ENCODE assay signal across 8 cellular contexts in the genomic region with DNA sequence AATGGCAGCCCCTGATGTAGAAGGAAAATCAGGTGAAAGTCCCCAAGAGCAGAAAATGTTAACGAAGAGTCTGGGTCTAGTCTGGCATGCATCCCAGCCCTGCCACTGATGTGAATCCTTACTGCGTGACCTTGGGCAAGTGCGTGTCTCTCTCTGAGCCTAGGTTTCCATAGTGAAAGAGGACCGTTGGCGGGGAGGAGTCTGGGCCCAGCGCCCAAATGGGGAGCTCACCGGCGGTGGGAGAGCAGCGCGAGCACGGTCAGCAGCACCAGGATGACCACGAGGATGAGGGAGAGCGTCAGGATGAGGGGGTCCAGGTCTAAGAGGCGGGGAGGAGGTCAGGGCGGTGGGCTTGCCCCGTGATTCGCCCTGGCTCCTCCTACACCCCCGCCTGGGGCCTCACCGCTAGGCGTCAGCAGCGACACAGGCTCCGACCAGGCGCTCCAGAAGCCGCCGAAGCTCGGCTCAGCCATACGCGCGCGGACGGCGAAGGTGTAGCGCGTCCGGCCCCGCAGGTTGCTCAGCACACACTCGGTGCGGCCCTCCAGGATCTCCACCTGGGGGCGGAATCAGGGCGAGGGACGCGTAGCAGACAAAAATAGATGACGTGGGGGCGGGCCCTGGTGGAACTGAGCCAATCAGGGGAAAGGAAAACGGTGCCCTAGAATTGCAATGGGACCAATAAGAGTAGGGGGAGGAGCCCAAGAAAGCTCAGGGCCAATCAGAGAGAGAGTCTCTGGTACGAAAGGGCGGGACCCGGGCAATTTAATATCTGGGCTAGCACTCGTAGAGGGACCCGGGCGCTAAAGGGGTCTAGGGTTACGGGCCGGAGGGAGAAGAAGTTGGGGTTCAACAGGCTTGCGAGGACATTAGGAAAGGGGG. TPM values are rescaled to one million over a fixed set of nuclear protein-coding genes. Genes with fewer than 3 reads are reported as not detected.
DNase-seq lines count a peak whose midpoint lies in the region; ATAC-seq lines count a peak whose summit lies in the region.

No MANE protein-coding gene starts in this region.

- H3K36me3 Mint-ChIP-seq in activated CD8-positive, alpha-beta T cell treated with anti-CD3 and anti-CD28 coated beads, Interleukin-2, amount 10 ng/mL, durations not matched to agents 7 days and 5 days (ENCODE audit: low read depth), result peaks cover 19% of the 10 kb centered on the region
- peaks cover 3% of the 10 kb centered on the region for H3K36me3 Mint-ChIP-seq in memory B cell

- CTCF ChIA-PET in activated CD8-positive, alpha-beta T cell treated with anti-CD3 and anti-CD28 coated beads, Interleukin-2, amount 10 ng/mL, durations not matched to agents 7 days and 5 days (lab: Charles Lee), result interaction anchor here (0.6 to 2.7 kb wide), 41 partner anchors 10 to 663 kb away, joined by 3 to 36 read pairs (median 5); partner anchors contain the start of genes CCDC159, DNM2, ECSIT and ELAVL3

- H3K9me3 ChIP-seq in BLaER1 treated with 17β-estradiol and CSF1 and Interleukin-3, amounts not matched to agents 10 nM and 100 nM (replicated peaks in 1 of 11), result no peaks in the 10 kb centered on the region

- POLR2A ChIA-PET in activated CD8-positive, alpha-beta T cell treated with anti-CD3 and anti-CD28 coated beads, Interleukin-2, amount 10 ng/mL, durations not matched to agents 7 days and 5 days (lab: Charles Lee), result interaction anchor here (0.5 to 1.8 kb wide), 19 partner anchors 10 to 1413 kb away, joined by 3 to 7 read pairs (median 3); partner anchors contain the start of genes LDLR, ODAD3, RAB3D and ZNF653

- H3K36me3 ChIP-seq in BLaER1 treated with 17β-estradiol and CSF1 and Interleukin-3, amounts not matched to agents 10 nM and 100 nM, result peaks cover 0 to 17% (median 0%) of the 10 kb centered on the region in 11 experiments; a peak in 3 of 22 replicates

- H3K9ac ChIP-seq in BLaER1 treated with 17β-estradiol and CSF1 and Interleukin-3, amounts not matched to agents 10 nM and 100 nM, result peak overlapping the region; percentile 53 to 79 (median 74)

- peak overlapping the region; percentile 84 for H3K4me3 Mint-ChIP-seq in activated CD8-positive, alpha-beta T cell treated with anti-CD3 and anti-CD28 coated beads, Interleukin-2, amount 10 ng/mL, durations not matched to agents 7 days and 5 days
- peak overlapping the region; percentile 86 for H3K4me3 Mint-ChIP-seq in memory B cell

- H3K27me3 ChIP-seq in BLaER1 treated with 17β-estradiol and CSF1 and Interleukin-3, amounts not matched to agents 10 nM and 100 nM, result peaks cover 0 to 16% (median 8%) of the 10 kb centered on the region in 11 experiments; a peak in 11 of 22 replicates

- peaks cover 12% of the 10 kb centered on the region for H3K27me3 Mint-ChIP-seq in activated CD8-positive, alpha-beta T cell treated with anti-CD3 and anti-CD28 coated beads, Interleukin-2, amount 10 ng/mL, durations not matched to agents 7 days and 5 days (ENCODE audit: low read depth)
- H3K27me3 Mint-ChIP-seq in memory B cell, result no peaks in the 10 kb centered on the region

- H3K27ac Mint-ChIP-seq in activated CD8-positive, alpha-beta T cell treated with anti-CD3 and anti-CD28 coated beads, Interleukin-2, amount 10 ng/mL, durations not matched to agents 7 days and 5 days, result peak overlapping the region; percentile 98
- H3K27ac Mint-ChIP-seq in memory B cell, result peak overlapping the region; percentile 91

- H3K4me2 ChIP-seq in BLaER1 treated with 17β-estradiol and CSF1 and Interleukin-3, amounts not matched to agents 10 nM and 100 nM, result peak overlapping the region; percentile 66 to 93 (median 86)

- peaks cover 54% of the 10 kb centered on the region for H3K4me1 Mint-ChIP-seq in activated CD8-positive, alpha-beta T cell treated with anti-CD3 and anti-CD28 coated beads, Interleukin-2, amount 10 ng/mL, durations not matched to agents 7 days and 5 days (ENCODE audit: low read depth)
- peaks cover 30% of the 10 kb centered on the region for H3K4me1 Mint-ChIP-seq in memory B cell

- DNase-seq in GM19240 (ENCODE audit: insufficient read length, low spot score) (peak; percentile 97), NCI-H82 treated with DMSO at 0.1 percent for 48 hours (lab: John Stamatoyannopoulos, UW; ENCODE audit: unreplicated experiment) (peak; percentile 97), memory B cell (ENCODE audit: low spot score in 2 of 2) (peak; percentile 87 to 97)
- peak; percentile 99 for DNase-seq in activated CD8-positive, alpha-beta T cell treated with anti-CD3 and anti-CD28 coated beads, Interleukin-2, amount 10 ng/mL, durations not matched to agents 7 days and 5 days
- DNase-seq in effector CD8-positive, alpha-beta T cell (lab: John Stamatoyannopoulos, UW), result peak; percentile 95
- peak; percentile 95 for DNase-seq in stimulated activated CD8-positive, alpha-beta memory T cell treated with anti-CD3 and anti-CD28 coated beads, Interleukin-12 subunit alpha, Interleukin-12 subunit beta, amount 100 ng/mL, for 1 hour (ENCODE audit: low read depth)

- no peaks in the 10 kb centered on the region for H3K9me3 Mint-ChIP-seq in activated CD8-positive, alpha-beta T cell treated with anti-CD3 and anti-CD28 coated beads, Interleukin-2, amount 10 ng/mL, durations not matched to agents 7 days and 5 days (ENCODE audit: insufficient read depth)
- H3K9me3 Mint-ChIP-seq in memory B cell, result no peaks in the 10 kb centered on the region

- H3K27ac ChIP-seq in BLaER1 treated with 17β-estradiol and CSF1 and Interleukin-3, amounts not matched to agents 10 nM and 100 nM, result peak overlapping the region in 10 of 11 experiments; percentile 54 to 80 (median 68); a peak in 19 of 22 replicates

- peak overlapping the region; percentile 51 to 75 (median 62) for H3K4me3 ChIP-seq in BLaER1 treated with 17β-estradiol and CSF1 and Interleukin-3, amounts not matched to agents 10 nM and 100 nM

- peak; percentile 48 for ATAC-seq in HG03457 (IDR thresholded peaks at IDR 0.05; ENCODE audit: unreplicated experiment)
- peak; percentile 86 for ATAC-seq in activated CD8-positive, alpha-beta T cell treated with anti-CD3 and anti-CD28 coated beads, Interleukin-2, amount 10 ng/mL, durations not matched to agents 7 days and 5 days
- peak; percentile 77 for ATAC-seq in memory B cell (ENCODE audit: low read depth)

- H3K4me1 ChIP-seq in BLaER1 treated with 17β-estradiol and CSF1 and Interleukin-3, amounts not matched to agents 10 nM and 100 nM, result peaks cover 49 to 85% (median 73%) of the 10 kb centered on the region in 10 experiments

- peaks cover 0 to 12% (median 0%) of the 10 kb centered on the region in 11 experiments; a peak in 4 of 22 replicates for H4K20me1 ChIP-seq in BLaER1 treated with 17β-estradiol and CSF1 and Interleukin-3, amounts not matched to agents 10 nM and 100 nM

RNA-seq across cellular contexts. Expression of gene EPOR, which starts 3.2 kb away (rescaled TPM):
- total RNA-seq in activated CD8-positive, alpha-beta T cell treated with anti-CD3 and anti-CD28 coated beads, Interleukin-2, amount 10 ng/mL, durations not matched to agents 7 days and 5 days, result 1 to 10 TPM; 6.4 to 8.8 TPM

RNA-seq across cellular contexts. Expression of gene SWSAP1, which starts 6.4 kb away (rescaled TPM):
- total RNA-seq in activated CD8-positive, alpha-beta T cell treated with anti-CD3 and anti-CD28 coated beads, Interleukin-2, amount 10 ng/mL, durations not matched to agents 7 days and 5 days, result 1 to 10 TPM; 3.1 to 3.4 TPM

RNA-seq across cellular contexts. Expression of gene PLPPR2, which starts 25.7 kb away (rescaled TPM):
- total RNA-seq in activated CD8-positive, alpha-beta T cell treated with anti-CD3 and anti-CD28 coated beads, Interleukin-2, amount 10 ng/mL, durations not matched to agents 7 days and 5 days, result 1 to 10 TPM; 1.1 TPM

RNA-seq across cellular contexts. Expression of gene CCDC159, which starts 34.6 kb away (rescaled TPM):
- total RNA-seq in activated CD8-positive, alpha-beta T cell treated with anti-CD3 and anti-CD28 coated beads, Interleukin-2, amount 10 ng/mL, durations not matched to agents 7 days and 5 days, result 10 to 100 TPM in 1 of 2 experiments, 1 to 10 TPM in 1; 9.9 to 13.6 TPM

RNA-seq across cellular contexts. Expression of gene TMEM205, which starts 34.8 kb away (rescaled TPM):
- total RNA-seq in activated CD8-positive, alpha-beta T cell treated with anti-CD3 and anti-CD28 coated beads, Interleukin-2, amount 10 ng/mL, durations not matched to agents 7 days and 5 days, result 10 to 100 TPM; 23.6 to 29.6 TPM

Comparison
In these comparisons a context has a peak if more than half of its experiments do, and no peak if none do; other contexts are left out.
1. Peak in every context shown above with its lines: DNase-seq, ATAC-seq, H3K4me3 ChIP-seq and H3K27ac ChIP-seq.